Comparison of ENCODE assay signal across 11 cellular contexts in genomic region chr10:1488970-1489548, GRCh38.
DNase-seq lines count a peak whose midpoint lies in the region; ATAC-seq, FAIRE-seq and TF ChIP-seq lines count a peak whose summit lies in the region.
"Had no signal": no experiment of that assay in that cellular context is flagged by ENCODE, and none has a peak within 500 bp of the region (broad histone marks: within the 10 kb centered on the region; RNA-seq: fewer than 3 reads in every experiment).

No MANE protein-coding gene starts in this region.

- H4K20me1 ChIP-seq in H1 (replicated peaks in 1 of 2; ENCODE audit: control insufficient read depth in 1 of 2, insufficient read depth in 2 of 2, low read length in 2 of 2), result no peaks in the 10 kb centered on the region

- H3K56ac ChIP-seq in H1 (replicated peaks; ENCODE audit: insufficient read length, low read depth, low read length), result no peak overlapping the region

- H3K79me1 ChIP-seq in H1 (ENCODE audit: low read depth, low read length) (no peaks in the 10 kb centered on the region), neuronal stem cell (ENCODE audit: low read depth, low read length) (no peaks in the 10 kb centered on the region)

- no peaks in the 10 kb centered on the region for H3K4me1 Mint-ChIP-seq in activated CD4-positive, alpha-beta T cell treated with anti-CD3 and anti-CD28 coated beads, Interleukin-2, amount 10 ng/mL, durations not matched to agents 7 days and 5 days
- H3K4me1 Mint-ChIP-seq: activated naive CD8-positive, alpha-beta T cell treated with anti-CD3 and anti-CD28 coated beads, Interleukin-2, amount 10 ng/mL, durations not matched to agents 7 days and 5 days had no signal

- H3K9me3 Mint-ChIP-seq in activated CD4-positive, alpha-beta T cell treated with anti-CD3 and anti-CD28 coated beads, Interleukin-2, amount 10 ng/mL, durations not matched to agents 7 days and 5 days, result no peaks in the 10 kb centered on the region
- H3K9me3 Mint-ChIP-seq: activated naive CD8-positive, alpha-beta T cell treated with anti-CD3 and anti-CD28 coated beads, Interleukin-2, amount 10 ng/mL, durations not matched to agents 7 days and 5 days had no signal

- FAIRE-seq in H1 (lab: Jason Lieb, UNC), result no peak
- FAIRE-seq: TTC549 had no signal

- H3K36me3 Mint-ChIP-seq in activated CD4-positive, alpha-beta T cell treated with anti-CD3 and anti-CD28 coated beads, Interleukin-2, amount 10 ng/mL, durations not matched to agents 7 days and 5 days (ENCODE audit: low read depth), result no peaks in the 10 kb centered on the region
- H3K36me3 Mint-ChIP-seq: activated naive CD8-positive, alpha-beta T cell treated with anti-CD3 and anti-CD28 coated beads, Interleukin-2, amount 10 ng/mL, durations not matched to agents 7 days and 5 days had no signal

- no peak overlapping the region for H2AFZ ChIP-seq in H1 (ENCODE audit: low read length)
- H2AFZ ChIP-seq in neuronal stem cell (ENCODE audit: low read length), result no peak overlapping the region

- no peak overlapping the region for H3K4me2 ChIP-seq in H1 (ENCODE audit: insufficient read depth in 1 of 2, low read depth in 2 of 2, low read length in 2 of 2)
- H3K4me2 ChIP-seq in neuronal stem cell (ENCODE audit: insufficient read depth, low read length, poor library complexity, severe bottlenecking), result no peak overlapping the region

- H3K23ac ChIP-seq in H1 (ENCODE audit: insufficient read length) (no peak overlapping the region), neuronal stem cell (ENCODE audit: low read depth, low read length, poor library complexity) (no peak overlapping the region)

- no peak overlapping the region for H3K18ac ChIP-seq in H1 (ENCODE audit: extremely low read depth, low read length)
- no peak overlapping the region for H3K18ac ChIP-seq in neuronal stem cell (ENCODE audit: low read length)

- H3K27me3 ChIP-seq in H1 (replicated peaks in 1 of 4; ENCODE audit: control insufficient read depth in 3 of 4, extremely low read depth in 1 of 4, insufficient read depth in 3 of 4, low read length in 3 of 4), result no peaks in the 10 kb centered on the region
- H3K27me3 ChIP-seq in neuronal stem cell (ENCODE audit: control insufficient read depth in 3 of 3, insufficient read depth in 3 of 3, low read depth in 1 of 3, low read length in 3 of 3), result no peaks in the 10 kb centered on the region

- no peak for TF ChIP-seq RAD21 in H1 (IDR thresholded peaks at IDR 0.05 in 1 of 2, conservative IDR thresholded peaks at IDR 0.05 in 1 of 2; ENCODE audit: low read depth in 2 of 2, low read length in 2 of 2)

- peaks cover 0 to 3% (median under 1%) of the 10 kb centered on the region in 4 experiments; a peak in 1 of 7 replicates for H3K4me1 ChIP-seq in H1 (replicated peaks in 1 of 4; ENCODE audit: control insufficient read depth in 3 of 4, insufficient read depth in 4 of 4, low read length in 3 of 4)
- H3K4me1 ChIP-seq in neuronal stem cell (ENCODE audit: control insufficient read depth in 2 of 2, insufficient read depth in 1 of 2, low read depth in 1 of 2, low read length in 2 of 2), result peaks cover 0 to under 1% of the 10 kb centered on the region in 2 donors

- TF ChIP-seq CTCF in H1 (IDR thresholded peaks at IDR 0.05; ENCODE audit: control extremely low read depth in 1 of 3, insufficient read depth in 1 of 3, low read depth in 1 of 3, low read length in 3 of 3), result no peak

- peak; percentile 86 for ATAC-seq in GM18508 (IDR thresholded peaks at IDR 0.05; ENCODE audit: insufficient read depth, unreplicated experiment)
- ATAC-seq in GM21447 (IDR thresholded peaks at IDR 0.05; ENCODE audit: unreplicated experiment), result peak; percentile 98
- ATAC-seq in HG03196 (IDR thresholded peaks at IDR 0.05; ENCODE audit: unreplicated experiment), result peak; percentile 97

- POLR2A ChIA-PET in H1 (lab: Charles Lee; ENCODE audit: partially characterized antibody), result no interaction called here
- POLR2A ChIA-PET in activated CD4-positive, alpha-beta T cell treated with anti-CD3 and anti-CD28 coated beads, Interleukin-2, amount 10 ng/mL, durations not matched to agents 7 days and 5 days (lab: Charles Lee), result no interaction called here

- H4K91ac ChIP-seq in H1 (replicated peaks; ENCODE audit: insufficient read length, low read length) (no peak overlapping the region), neuronal stem cell (ENCODE audit: low read depth, low read length, poor library complexity) (no peak overlapping the region)

- DNase-seq in H1 (ENCODE audit: low read depth in 1 of 2, low spot score in 2 of 2) (no peak), glomerular visceral epithelial cell (ENCODE audit: extremely low spot score) (no peak), neuronal stem cell (ENCODE audit: low spot score) (no peak)
- DNase-seq in activated CD4-positive, alpha-beta T cell treated with anti-CD3 and anti-CD28 coated beads, Interleukin-2, amount 10 ng/mL, durations not matched to agents 7 days and 5 days, result no peak
- no peak for DNase-seq in stimulated activated CD4-positive, alpha-beta T cell treated with anti-CD3 and anti-CD28 coated beads, Interleukin-15, amount 100 ng/mL, for 24 hours
- DNase-seq: activated naive CD8-positive, alpha-beta T cell treated with anti-CD3 and anti-CD28 coated beads, Interleukin-2, amount 10 ng/mL, durations not matched to agents 7 days and 5 days; NCI-H1105 had no signal

- H3K27ac ChIP-seq in H1 (ENCODE audit: low read depth, low read length) (no peak overlapping the region), neuronal stem cell (replicated peaks; ENCODE audit: low read length) (no peak overlapping the region)

- H2BK15ac ChIP-seq in H1 (ENCODE audit: low read length) (no peak overlapping the region), neuronal stem cell (ENCODE audit: low read length) (no peak overlapping the region)

- H3K4ac ChIP-seq in H1 (replicated peaks; ENCODE audit: insufficient read length, low read depth, low read length) (no peak overlapping the region), neuronal stem cell (ENCODE audit: low read length) (no peak overlapping the region)

- H3K9me3 ChIP-seq in H1 (ENCODE audit: insufficient read depth in 2 of 2, low read depth in 1 of 2, low read length in 1 of 2) (no peaks in the 10 kb centered on the region), neuronal stem cell (replicated peaks in 1 of 2; ENCODE audit: control insufficient read depth in 2 of 2, insufficient read depth in 1 of 2, low read depth in 1 of 2, low read length in 2 of 2) (no peaks in the 10 kb centered on the region)

- H3K27me3 Mint-ChIP-seq in activated CD4-positive, alpha-beta T cell treated with anti-CD3 and anti-CD28 coated beads, Interleukin-2, amount 10 ng/mL, durations not matched to agents 7 days and 5 days, result no peaks in the 10 kb centered on the region

- H3K4me3 Mint-ChIP-seq in activated CD4-positive, alpha-beta T cell treated with anti-CD3 and anti-CD28 coated beads, Interleukin-2, amount 10 ng/mL, durations not matched to agents 7 days and 5 days, result no peak overlapping the region
- H3K4me3 Mint-ChIP-seq: activated naive CD8-positive, alpha-beta T cell treated with anti-CD3 and anti-CD28 coated beads, Interleukin-2, amount 10 ng/mL, durations not matched to agents 7 days and 5 days had no signal

- H3K14ac ChIP-seq in H1 (ENCODE audit: insufficient read length) (no peak overlapping the region), neuronal stem cell (ENCODE audit: low read length) (no peak overlapping the region)

- TF ChIP-seq EP300 in H1 (IDR thresholded peaks at IDR 0.05; ENCODE audit: borderline replicate concordance in 1 of 2, low read depth in 2 of 2, low read length in 2 of 2), result no peak

- H3K36me3 ChIP-seq in H1 (ENCODE audit: control insufficient read depth in 2 of 4, insufficient read depth in 4 of 4, low read length in 3 of 4) (no peaks in the 10 kb centered on the region), neuronal stem cell (replicated peaks in 1 of 2; ENCODE audit: control insufficient read depth in 2 of 2, insufficient read depth in 2 of 2, low read length in 2 of 2) (no peaks in the 10 kb centered on the region)

- peak overlapping the region; percentile 9; the same call in 1 of the 2 replicates for H4K8ac ChIP-seq in H1 (ENCODE audit: extremely low read depth, insufficient read depth, low read length)
- H4K8ac ChIP-seq in neuronal stem cell (ENCODE audit: low read depth, low read length), result no peak overlapping the region

- H2BK20ac ChIP-seq in H1 (ENCODE audit: low read length), result no peak overlapping the region

- H3K9ac ChIP-seq in H1 (replicated peaks in 1 of 4; ENCODE audit: extremely low read depth in 1 of 4, low read depth in 3 of 4, low read length in 3 of 4), result no peak overlapping the region
- H3K9ac ChIP-seq in neuronal stem cell (ENCODE audit: low read depth, low read length, poor library complexity), result no peak overlapping the region

- WGBS in H1 (ENCODE audit: extremely low coverage in 1 of 2, insufficient coverage in 1 of 2, insufficient read length in 1 of 2, insufficient replicate concordance in 2 of 2, low coverage in 1 of 2, low lambda C conversion rate in 2 of 2, missing lambda C conversion rate in 1 of 2), 2 experiments, result 93% methylated on average over 20 of the region's 20 CpGs; no CpG with 5 or more reads in 1 of the 2 experiments
- no CpG with 5 or more reads among the region's 20 CpGs for WGBS in neuronal stem cell (ENCODE audit: extremely low coverage in 2 of 2, insufficient read length in 2 of 2, insufficient replicate concordance in 1 of 2), 2 donors

- no peak overlapping the region for H3K4me3 ChIP-seq in H1 (ENCODE audit: extremely low read depth in 1 of 4, insufficient read depth in 2 of 4, low read depth in 3 of 4, low read length in 4 of 4)
- H3K4me3 ChIP-seq in neuronal stem cell (ENCODE audit: low read length in 2 of 2), result no peak overlapping the region

- H2BK5ac ChIP-seq in H1 (ENCODE audit: low read depth, low read length) (no peak overlapping the region), neuronal stem cell (ENCODE audit: low read length) (no peak overlapping the region)

- no peak for TF ChIP-seq POLR2A in H1 (IDR thresholded peaks at IDR 0.05; ENCODE audit: control extremely low read depth in 1 of 2, low read depth in 2 of 2, low read length in 2 of 2)

- no peaks in the 10 kb centered on the region for H3K23me2 ChIP-seq in H1 (ENCODE audit: low read depth, low read length)

- no peak overlapping the region for H4K5ac ChIP-seq in H1 (ENCODE audit: insufficient read length, low read depth, low read length)

- CTCF ChIA-PET in H1 (lab: Charles Lee; ENCODE audit: partially characterized antibody), result interaction anchor here (0.6 kb wide), 1 partner anchor 56 kb away, joined by 3 read pairs; no protein-coding TSS in a partner anchor
- CTCF ChIA-PET in activated CD4-positive, alpha-beta T cell treated with anti-CD3 and anti-CD28 coated beads, Interleukin-2, amount 10 ng/mL, durations not matched to agents 7 days and 5 days (lab: Charles Lee), result no interaction called here

- no peaks in the 10 kb centered on the region; a peak in 1 of 4 replicates for H3K79me2 ChIP-seq in H1 (ENCODE audit: control insufficient read depth in 1 of 2, insufficient read depth in 2 of 2, low read length in 2 of 2)

- no peak overlapping the region for H2BK12ac ChIP-seq in H1 (ENCODE audit: low read depth, low read length)
- no peak overlapping the region for H2BK12ac ChIP-seq in neuronal stem cell (ENCODE audit: low read length)

- H2AK5ac ChIP-seq in H1 (ENCODE audit: low read depth, low read length) (no peak overlapping the region), neuronal stem cell (ENCODE audit: low read depth, low read length) (no peak overlapping the region)

- no peak overlapping the region for H3K27ac Mint-ChIP-seq in activated CD4-positive, alpha-beta T cell treated with anti-CD3 and anti-CD28 coated beads, Interleukin-2, amount 10 ng/mL, durations not matched to agents 7 days and 5 days
- H3K27ac Mint-ChIP-seq: activated naive CD8-positive, alpha-beta T cell treated with anti-CD3 and anti-CD28 coated beads, Interleukin-2, amount 10 ng/mL, durations not matched to agents 7 days and 5 days had no signal

- H2BK120ac ChIP-seq in H1 (replicated peaks; ENCODE audit: low read depth, low read length), result no peak overlapping the region
- no peak overlapping the region for H2BK120ac ChIP-seq in neuronal stem cell (ENCODE audit: low read depth, low read length)
